ENCODE assay signal across 14 cellular contexts in the genomic region with DNA sequence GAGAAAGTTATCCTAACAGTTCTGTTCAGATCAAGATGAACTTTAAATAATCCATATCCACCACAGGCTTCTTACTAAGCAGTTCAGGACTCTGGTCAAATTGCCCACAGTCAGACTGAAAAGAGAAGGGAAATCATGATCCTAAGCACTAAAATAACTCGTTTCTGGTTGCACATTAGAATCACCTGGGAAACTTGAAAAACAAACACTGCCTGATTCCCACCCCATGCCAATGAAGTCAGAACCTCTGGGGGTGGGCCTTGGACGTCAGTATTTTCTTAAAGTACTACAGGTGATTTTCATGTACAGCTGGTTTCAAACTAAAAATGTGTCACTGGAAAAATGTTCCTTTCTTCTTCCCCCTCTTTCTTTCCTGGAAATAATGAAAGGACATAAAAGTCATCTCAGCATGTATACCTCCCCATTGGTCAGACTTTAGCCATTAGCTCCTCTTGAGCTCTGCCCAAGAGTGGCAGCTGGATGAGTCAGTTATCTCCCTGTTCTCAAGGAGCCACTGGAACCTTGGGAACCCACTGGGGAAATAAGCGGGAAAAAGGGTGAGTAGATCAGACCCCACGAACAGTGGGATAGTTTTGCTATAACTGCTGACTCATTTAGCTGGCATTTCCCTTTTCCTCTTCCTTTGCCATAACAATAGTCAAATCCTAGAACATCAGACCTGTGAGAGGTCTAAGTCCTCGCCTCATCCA.
A peak's percentile ranks its signal among the peaks of the same experiment; 100 is the strongest.
DNase-seq lines count a peak whose midpoint lies in the region; ATAC-seq, FAIRE-seq and TF ChIP-seq lines count a peak whose summit lies in the region.
"Had no signal": no experiment of that assay in that cellular context is flagged by ENCODE, and none has a peak within 500 bp of the region (broad histone marks: within the 10 kb centered on the region; RNA-seq: fewer than 3 reads in every experiment).

No MANE protein-coding gene starts in this region.

- H3K9me3 ChIP-seq in small intestine (ENCODE audit: control insufficient read depth, low read depth) = no peaks in the 10 kb centered on the region
- peaks cover 0 to 25% (median 21%) of the 10 kb centered on the region in 8 donors for H3K9me3 ChIP-seq in spleen
- peaks cover 0 to under 1% (median 0%) of the 10 kb centered on the region in 3 donors for H3K9me3 ChIP-seq in gastrocnemius medialis

- H3K36me3 ChIP-seq in small intestine (ENCODE audit: control insufficient read depth in 2 of 2, insufficient read depth in 2 of 2, low read length in 2 of 2) (no peaks in the 10 kb centered on the region), spleen (peaks cover 0 to 37% (median 0%) of the 10 kb centered on the region in 6 donors), gastrocnemius medialis (no peaks in the 10 kb centered on the region)

- FAIRE-seq in small intestine (lab: Jason Lieb, UNC) = no peak
- FAIRE-seq: GM19239, urothelium cell line had no signal

- WGBS in small intestine, 3 donors = 60 to 66% (median 61%) methylated on average over 5 of the region's 5 CpGs
- WGBS in spleen, 5 donors = 53 to 75% (median 63%) methylated on average over 5 of the region's 5 CpGs

- peak; percentile 97 for DNase-seq in A172 (ENCODE audit: low spot score)
- DNase-seq in HS-27A (ENCODE audit: low read depth) = peak; percentile 53
- DNase-seq in astrocyte of the cerebellum (ENCODE audit: low read depth) = peak; percentile 54
- peak; percentile 98 for DNase-seq in glomerular endothelial cell (ENCODE audit: extremely low read depth, low read depth, low spot score)
- no peak for DNase-seq in small intestine
- no peak for DNase-seq in NCI-H2029 treated with DMSO at 0.1 percent for 48 hours (lab: John Stamatoyannopoulos, UW)
- no peak for DNase-seq in spleen
- DNase-seq in gastrocnemius medialis = no peak
- DNase-seq: activated CD4-positive, alpha-beta memory T cell treated with anti-CD3 and anti-CD28 coated beads, Interleukin-2, amount 10 ng/mL, durations not matched to agents 7 days and 5 days; activated effector memory CD4-positive, alpha-beta T cell treated with anti-CD3 and anti-CD28 coated beads, Interleukin-2, amount 50 U/mL, for 16 hours; naive B cell; stimulated activated CD4-positive, alpha-beta T cell treated with anti-CD3 and anti-CD28 coated beads, Interleukin-12 subunit alpha, Interleukin-12 subunit beta, amount 100 ng/mL, for 4 hours had no signal

- intact Hi-C loops in spleen (cut with DNase I; ENCODE audit: low total_unique reads) (no loop called here), gastrocnemius medialis (cut with DNase I; ENCODE audit: low total_unique reads) (no loop called here)

- TF ChIP-seq POLR2A in spleen (IDR thresholded peaks at IDR 0.05) (no peak), gastrocnemius medialis (IDR thresholded peaks at IDR 0.05) (no peak)

- ATAC-seq in gastrocnemius medialis = no peak

- in situ Hi-C loops in astrocyte of the cerebellum (cut with HindIII; ENCODE audit: low sequenced_read_pairs) (no loop called here), gastrocnemius medialis (cut with MboI; ENCODE audit: low sequenced_read_pairs in 4 of 4) (no loop called here)

- H3K4me3 ChIP-seq in astrocyte of the cerebellum (ENCODE audit: low read depth, low read length) (no peak overlapping the region), small intestine (ENCODE audit: low read depth in 1 of 2, low read length in 2 of 2) (no peak overlapping the region), spleen (no peak overlapping the region), gastrocnemius medialis (no peak overlapping the region)

- H3K27me3 ChIP-seq in small intestine (ENCODE audit: control insufficient read depth in 2 of 2, insufficient read depth in 2 of 2, low read length in 2 of 2) = peaks cover 0 to 3% of the 10 kb centered on the region in 2 donors
- no peaks in the 10 kb centered on the region for H3K27me3 ChIP-seq in spleen (replicated peaks in 1 of 7)
- no peaks in the 10 kb centered on the region for H3K27me3 ChIP-seq in gastrocnemius medialis

- no peaks in the 10 kb centered on the region for H3K4me1 ChIP-seq in small intestine (ENCODE audit: control insufficient read depth in 2 of 2, insufficient read depth in 1 of 2, low read depth in 1 of 2, low read length in 1 of 2)
- H3K4me1 ChIP-seq in spleen = peaks cover 0 to 11% (median 0%) of the 10 kb centered on the region in 6 donors
- peaks cover 0 to 7% of the 10 kb centered on the region in 2 donors for H3K4me1 ChIP-seq in gastrocnemius medialis

- TF ChIP-seq CTCF in astrocyte of the cerebellum (IDR thresholded peaks at IDR 0.05; ENCODE audit: low read depth, low read length, missing control alignments) (no peak), spleen (IDR thresholded peaks at IDR 0.05 in 8 of 11, conservative IDR thresholded peaks at IDR 0.05 in 3 of 11) (no peak), gastrocnemius medialis (IDR thresholded peaks at IDR 0.05 in 4 of 5, conservative IDR thresholded peaks at IDR 0.05 in 1 of 5) (no peak)

- H3K27ac ChIP-seq in small intestine (ENCODE audit: low read depth in 1 of 2, low read length in 1 of 2) = no peak overlapping the region
- no peak overlapping the region for H3K27ac ChIP-seq in spleen
- H3K27ac ChIP-seq in gastrocnemius medialis = no peak overlapping the region

Comparison
In these comparisons a context has a peak if more than half of its experiments do, and no peak if none do; other contexts are left out.
1. DNase-seq: peak in A172 (single experiment), HS-27A (single experiment), astrocyte of the cerebellum (single experiment) and glomerular endothelial cell (single experiment); none in small intestine (single experiment), NCI-H2029 treated with DMSO at 0.1 percent for 48 hours (single experiment), spleen (single experiment) and gastrocnemius medialis (0 of 2).